ENCODE assay signal across 1 cellular context in genomic region chr1:54409156-54410142, GRCh38.
TF ChIP-seq lines count a peak whose summit lies in the region.

No MANE protein-coding gene starts in this region.

TF ChIP-seq in K562, 482 proteins besides CTCF, POLR2A, EP300 and RAD21 (continued from another document and continues in another):
- TF ChIP-seq ZFP91 (CRISPR knock-in tag; IDR thresholded peaks at IDR 0.05) (no peak; the same call in 1 of the 2 replicates), ELF2 (CRISPR knock-in tag; IDR thresholded peaks at IDR 0.05) (no peak), NFE2 (IDR thresholded peaks at IDR 0.05; ENCODE audit: low read depth) (no peak), DPF2 (IDR thresholded peaks at IDR 0.05) (peak; percentile 93), BRF2 (IDR thresholded peaks at IDR 0.05; ENCODE audit: borderline replicate concordance, insufficient read depth, insufficient read length) (no peak), NCOA6 (IDR thresholded peaks at IDR 0.05) (no peak), ZNF780A (CRISPR knock-in tag; IDR thresholded peaks at IDR 0.05) (no peak), CBX5 (IDR thresholded peaks at IDR 0.05; ENCODE audit: borderline replicate concordance, low read depth) (no peak), MTA1 (IDR thresholded peaks at IDR 0.05; ENCODE audit: borderline replicate concordance) (peak; percentile 84), CSDE1 (IDR thresholded peaks at IDR 0.05) (no peak), NFIC (IDR thresholded peaks at IDR 0.05) (0 out of 2 replicates have a peak, but pooled peaks have one; percentile 29), KAT7 (CRISPR knock-in tag; IDR thresholded peaks at IDR 0.05; ENCODE audit: borderline replicate concordance) (peak; percentile 12; the same call in 1 of the 2 replicates), PHB2 (IDR thresholded peaks at IDR 0.05; ENCODE audit: low read depth) (no peak; the same call in 1 of the 2 replicates), L3MBTL2 (IDR thresholded peaks at IDR 0.05) (no peak; the same call in none of the 2 replicates), BMI1 (IDR thresholded peaks at IDR 0.05; ENCODE audit: low read length) (no peak), PTTG1 (tag; IDR thresholded peaks at IDR 0.05; ENCODE audit: low read depth) (no peak), CHD1 (IDR thresholded peaks at IDR 0.05; ENCODE audit: low read length) (no peak), ARID3B (CRISPR knock-in tag; IDR thresholded peaks at IDR 0.05; ENCODE audit: borderline replicate concordance) (no peak), ZBTB43 (CRISPR knock-in tag; IDR thresholded peaks at IDR 0.05) (no peak), TOE1 (IDR thresholded peaks at IDR 0.05; ENCODE audit: borderline replicate concordance) (peak; percentile 48; the same call in 1 of the 2 replicates), TOE1 (CRISPR knock-in tag; IDR thresholded peaks at IDR 0.05; ENCODE audit: borderline replicate concordance, low read depth) (no peak), XRCC5 (IDR thresholded peaks at IDR 0.05; ENCODE audit: low read depth, low read length) (no peak), ZMIZ1 (IDR thresholded peaks at IDR 0.05; ENCODE audit: low read depth in 2 of 2, low read length in 2 of 2) (no peak), ARID3A (IDR thresholded peaks at IDR 0.05; ENCODE audit: borderline replicate concordance, low read depth, low read length) (no peak), ASH1L (IDR thresholded peaks at IDR 0.05; ENCODE audit: borderline replicate concordance, low read depth, partially characterized antibody) (no peak), ERF (CRISPR knock-in tag; IDR thresholded peaks at IDR 0.05) (no peak), E4F1 (CRISPR knock-in tag; IDR thresholded peaks at IDR 0.05; ENCODE audit: borderline replicate concordance) (no peak), HMG20A (CRISPR knock-in tag; conservative IDR thresholded peaks at IDR 0.05) (no peak), ILK (tag; IDR thresholded peaks at IDR 0.05; ENCODE audit: borderline replicate concordance, low read depth) (no peak), TCF7 (IDR thresholded peaks at IDR 0.05; ENCODE audit: borderline replicate concordance) (no peak), FOXP1 (CRISPR knock-in tag; IDR thresholded peaks at IDR 0.05) (no peak), SOX6 (IDR thresholded peaks at IDR 0.05) (peak; percentile 100), ZKSCAN1 (IDR thresholded peaks at IDR 0.05; ENCODE audit: low read depth, low read length) (no peak), XRCC3 (IDR thresholded peaks at IDR 0.05) (no peak), BCOR (IDR thresholded peaks at IDR 0.05) (peak; percentile 44; the same call in 1 of the 2 replicates), MAFF (IDR thresholded peaks at IDR 0.05; ENCODE audit: low read length) (no peak), TEAD2 (tag; IDR thresholded peaks at IDR 0.05) (no peak), SAP30 (IDR thresholded peaks at IDR 0.05; ENCODE audit: borderline replicate concordance, insufficient read depth, low read depth, low read length, poor library complexity, severe bottlenecking) (no peak), FOXA3 (CRISPR knock-in tag; conservative IDR thresholded peaks at IDR 0.05 in 1 of 2, IDR thresholded peaks at IDR 0.05 in 1 of 2) (peak in 1 of 2 experiments; percentile 44; a peak in 2 of 4 replicates), TAF7 (tag; IDR thresholded peaks at IDR 0.05) (no peak), CREB5 (CRISPR knock-in tag; IDR thresholded peaks at IDR 0.05) (no peak), RBM22 (IDR thresholded peaks at IDR 0.05; ENCODE audit: low read depth, low read length, poor library complexity, severe bottlenecking) (no peak), MAFK (IDR thresholded peaks at IDR 0.05; ENCODE audit: low read length) (no peak), HDAC8 (tag; IDR thresholded peaks at IDR 0.05) (no peak), RCOR1 (IDR thresholded peaks at IDR 0.05; ENCODE audit: borderline replicate concordance in 1 of 2, low read depth in 2 of 2, low read length in 2 of 2) (peak in 1 of 2 experiments; percentile 67; a peak in 2 of 4 replicates), ZNF449 (CRISPR knock-in tag; IDR thresholded peaks at IDR 0.05) (no peak), MAFG (tag; conservative IDR thresholded peaks at IDR 0.05) (no peak), CBFA2T3 (IDR thresholded peaks at IDR 0.05) (peak; percentile 82), MEF2A (IDR thresholded peaks at IDR 0.05; ENCODE audit: control insufficient read depth, low read depth, low read length) (no peak; the same call in 1 of the 2 replicates), TCF15 (CRISPR knock-in tag; IDR thresholded peaks at IDR 0.05) (0 out of 2 replicates have a peak, but pooled peaks have one; percentile 42), NR2F6 (CRISPR knock-in tag; IDR thresholded peaks at IDR 0.05) (no peak), ZNF165 (CRISPR knock-in tag; IDR thresholded peaks at IDR 0.05; ENCODE audit: borderline replicate concordance) (no peak), ZSCAN29 (IDR thresholded peaks at IDR 0.05) (no peak), RBM39 (optimal IDR thresholded peaks at IDR 0.05; ENCODE audit: low read depth, low read length) (no peak), CCAR2 (IDR thresholded peaks at IDR 0.05; ENCODE audit: low read depth, low read length) (no peak), ZNF717 (CRISPR knock-in tag; IDR thresholded peaks at IDR 0.05) (no peak), EHMT2 (IDR thresholded peaks at IDR 0.05) (peak; percentile 53; the same call in 1 of the 2 replicates)
